8 cellular contexts compared by ENCODE assay signal in genomic region chr11:119205574-119206511, GRCh38. TPM values are rescaled to one million over a fixed set of nuclear protein-coding genes. Genes with fewer than 3 reads are reported as not detected.
A peak's percentile ranks its signal among the peaks of the same experiment; 100 is the strongest.
DNase-seq lines count a peak whose midpoint lies in the region; ATAC-seq and TF ChIP-seq lines count a peak whose summit lies in the region.

Gene CBL, plus strand, starts transcription at chr11:119206339. Its CDS starts 79 bp downstream, at chr11:119206418.

- peaks cover 32% of the 10 kb centered on the region for H3K4me1 Mint-ChIP-seq in chondrocyte (ENCODE audit: low read depth)

- peak; percentile 97 for TF ChIP-seq CTCF in chondrocyte (IDR thresholded peaks at IDR 0.05)

- peak within 1 kb of the TSS; percentile 96 for H3K4me3 Mint-ChIP-seq in chondrocyte (ENCODE audit: unreplicated experiment)

- DNase-seq in AML-193 (lab: John Stamatoyannopoulos, UW) (peak; percentile 69 to 76), NCI-H460 (ENCODE audit: extremely low read depth, low read depth) (peak; percentile 84), chondrocyte (ENCODE audit: low spot score) (peak; percentile 92), kidney glomerular epithelial cell (lab: John Stamatoyannopoulos, UW) (peak; percentile 81)
- peak; percentile 98 to 100 for DNase-seq in activated CD4-positive, alpha-beta T cell treated with anti-CD3 and anti-CD28 coated beads for 24 hours (ENCODE audit: low read depth in 2 of 2)
- DNase-seq in stimulated activated CD4-positive, alpha-beta T cell treated with anti-CD3 and anti-CD28 coated beads, Interleukin-15, amount 100 ng/mL, for 48 hours (ENCODE audit: low read depth in 2 of 2), result peak; percentile 92 to 98

- peak; percentile 79 for ATAC-seq in GM19035 (IDR thresholded peaks at IDR 0.05; ENCODE audit: unreplicated experiment)
- ATAC-seq in HG03354 (IDR thresholded peaks at IDR 0.05; ENCODE audit: poor library complexity, severe bottlenecking, unreplicated experiment), result peak; percentile 81

- H3K27me3 Mint-ChIP-seq in chondrocyte (ENCODE audit: low read depth), result no peaks in the 10 kb centered on the region

- peak within 1 kb of the TSS; percentile 93 for H3K27ac Mint-ChIP-seq in chondrocyte (ENCODE audit: unreplicated experiment)

- H3K9me3 Mint-ChIP-seq in chondrocyte (ENCODE audit: low read depth), result no peaks in the 10 kb centered on the region

- H3K36me3 Mint-ChIP-seq in chondrocyte (ENCODE audit: low read depth), result no peaks in the 10 kb centered on the region

RNA-seq across cellular contexts. Expression of gene CBL, which starts in this region (rescaled TPM):
- total RNA-seq in NCI-H460 (2014; rRNA removed; shearing (Covaris generic)), result 11.2 and 12.3 TPM in 2 replicates
- 3.5 and 4.7 TPM in 2 replicates for polyA plus RNA-seq in NCI-H460 (2014; cell fraction: nucleus; rRNA removed)
- 17.8 to 25.8 TPM (median 25.5 TPM) in 3 replicates for total RNA-seq in chondrocyte

Comparison
In these comparisons a context has a peak if more than half of its experiments do, and no peak if none do; other contexts are left out.
1. Peak in every context shown above with its lines: DNase-seq and ATAC-seq.